1 cellular context compared by ENCODE assay signal in genomic region chr9:138097501-138097991, GRCh38.
TF ChIP-seq lines count a peak whose summit lies in the region.

No MANE protein-coding gene starts in this region.

TF ChIP-seq in SK-N-SH, 30 proteins besides CTCF, POLR2A, EP300 and RAD21 (continued from another document):
- no peak for TF ChIP-seq REST (IDR thresholded peaks at IDR 0.05; ENCODE audit: low read depth, low read length)
- TF ChIP-seq POLR2AphosphoS5 (IDR thresholded peaks at IDR 0.05; ENCODE audit: low read depth, low read length), result no peak
- no peak for TF ChIP-seq MXI1 (IDR thresholded peaks at IDR 0.05; ENCODE audit: low read depth, low read length)
- no peak for TF ChIP-seq ZBTB33 (IDR thresholded peaks at IDR 0.05; ENCODE audit: borderline replicate concordance, low read depth)
